22 cellular contexts compared by ENCODE assay signal in the genomic region with DNA sequence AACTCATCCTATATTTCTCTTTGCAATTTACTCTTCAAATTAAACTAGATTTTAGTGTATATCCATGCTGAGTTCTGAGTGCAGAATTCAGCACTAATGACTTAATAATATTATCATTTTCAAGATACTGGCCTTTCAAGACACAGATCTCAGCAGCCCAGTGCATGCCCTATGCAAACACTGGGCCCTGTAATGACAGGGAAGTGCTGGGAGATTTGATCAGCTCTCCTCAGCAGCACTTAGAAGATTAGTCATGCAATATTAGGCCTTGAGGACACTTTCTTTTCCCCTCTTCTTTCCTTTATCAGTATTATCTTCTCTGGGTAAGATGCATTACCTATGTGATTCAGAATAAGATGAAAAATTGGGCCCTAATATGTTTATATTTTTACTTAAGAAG.
A peak's percentile ranks its signal among the peaks of the same experiment; 100 is the strongest.
DNase-seq lines count a peak whose midpoint lies in the region; ATAC-seq and TF ChIP-seq lines count a peak whose summit lies in the region.
"Had no signal": no experiment of that assay in that cellular context is flagged by ENCODE, and none has a peak within 500 bp of the region (broad histone marks: within the 10 kb centered on the region; RNA-seq: fewer than 3 reads in every experiment).

No MANE protein-coding gene starts in this region.

- no peaks in the 10 kb centered on the region for H3K27me3 ChIP-seq in PC-3 (ENCODE audit: low read length)
- no peaks in the 10 kb centered on the region for H3K27me3 ChIP-seq in naive thymus-derived CD4-positive, alpha-beta T cell (ENCODE audit: control insufficient read depth in 2 of 2, insufficient read depth in 2 of 2, low read length in 2 of 2)
- H3K27me3 ChIP-seq: SJSA1 had no signal

- H3K4me1 ChIP-seq in PC-3 (ENCODE audit: insufficient read depth, low read length): peaks cover 12% of the 10 kb centered on the region
- no peaks in the 10 kb centered on the region for H3K4me1 ChIP-seq in naive thymus-derived CD4-positive, alpha-beta T cell (ENCODE audit: control insufficient read depth in 2 of 2, insufficient read depth in 2 of 2, low read length in 2 of 2)
- H3K4me1 ChIP-seq: SJSA1 had no signal

- no peak overlapping the region for H3K27ac Mint-ChIP-seq in naive thymus-derived CD4-positive, alpha-beta T cell
- H3K27ac Mint-ChIP-seq: stimulated activated naive CD8-positive, alpha-beta T cell treated with anti-CD3 and anti-CD28 coated beads, Interleukin-15, amount 100 ng/mL, for 72 hours; type B pancreatic cell had no signal

- no TSS peak for BruUV-seq in PC-3 (replicated peaks; lab: Mats Ljungman, UMichigan)

- peaks cover 0 to 16% (median 9%) of the 10 kb centered on the region in 5 donors for H3K36me3 Mint-ChIP-seq in naive thymus-derived CD4-positive, alpha-beta T cell
- H3K36me3 Mint-ChIP-seq: immature natural killer cell had no signal

- peak overlapping the region; percentile 31; the same call in 1 of the 2 replicates for H3K27ac ChIP-seq in C4-2B
- no peak overlapping the region for H3K27ac ChIP-seq in PC-3 (ENCODE audit: low read length)
- no peak overlapping the region for H3K27ac ChIP-seq in naive thymus-derived CD4-positive, alpha-beta T cell (ENCODE audit: low read depth, low read length)
- H3K27ac ChIP-seq: SJSA1 had no signal

- H3K79me2 ChIP-seq in PC-3 (ENCODE audit: low read length): no peaks in the 10 kb centered on the region

- no peaks in the 10 kb centered on the region for H3K9me2 ChIP-seq in PC-3 (replicated peaks; ENCODE audit: low read length)

- TF ChIP-seq CTCF in C4-2B (conservative IDR thresholded peaks at IDR 0.05) (no peak), PC-3 (conservative IDR thresholded peaks at IDR 0.05; ENCODE audit: low read depth, low read length) (no peak)

- H4K20me1 ChIP-seq in PC-3 (ENCODE audit: low read length): no peaks in the 10 kb centered on the region

- H3K27me3 Mint-ChIP-seq in naive thymus-derived CD4-positive, alpha-beta T cell: no peaks in the 10 kb centered on the region
- H3K27me3 Mint-ChIP-seq: stimulated activated naive CD8-positive, alpha-beta T cell treated with anti-CD3 and anti-CD28 coated beads, Interleukin-15, amount 100 ng/mL, for 72 hours; type B pancreatic cell had no signal

- H3K36me3 ChIP-seq in PC-3 (ENCODE audit: low read depth, low read length): no peaks in the 10 kb centered on the region
- no peaks in the 10 kb centered on the region for H3K36me3 ChIP-seq in naive thymus-derived CD4-positive, alpha-beta T cell (ENCODE audit: control insufficient read depth in 2 of 3, insufficient read depth in 3 of 3, low read length in 3 of 3)
- H3K36me3 ChIP-seq: SJSA1 had no signal

- H3K9me3 Mint-ChIP-seq in naive thymus-derived CD4-positive, alpha-beta T cell: peaks cover 0 to 7% (median 0%) of the 10 kb centered on the region in 11 donors
- H3K9me3 Mint-ChIP-seq: activated T-cell treated with anti-CD3 and anti-CD28 coated beads, Interleukin-2, amount 50 U/mL, for 4 hours; immature natural killer cell; type B pancreatic cell had no signal

- peaks cover 9 to 56% (median 45%) of the 10 kb centered on the region in 7 donors for H3K4me1 Mint-ChIP-seq in naive thymus-derived CD4-positive, alpha-beta T cell

- intact Hi-C loops in PC-3 (cut with micrococcal nuclease): no loop called here
- intact Hi-C loops in naive thymus-derived CD4-positive, alpha-beta T cell (cut with micrococcal nuclease): no loop called here

- POLR2A ChIA-PET in PC-3 (lab: Charles Lee; ENCODE audit: unreplicated experiment): no interaction called here
- POLR2A ChIA-PET in naive thymus-derived CD4-positive, alpha-beta T cell (lab: Charles Lee): no interaction called here

- ATAC-seq in GM21529 (IDR thresholded peaks at IDR 0.05; ENCODE audit: unreplicated experiment) (peak; percentile 36), PC-3 (peak; percentile 57; the same call in 1 of the 2 replicates)
- no peak for ATAC-seq in naive thymus-derived CD4-positive, alpha-beta T cell
- ATAC-seq: activated T-cell treated with anti-CD3 and anti-CD28 coated beads, Interleukin-2, amount 50 U/mL, for 4 hours; Panc1; stimulated activated naive CD8-positive, alpha-beta T cell treated with anti-CD3 and anti-CD28 coated beads, Interleukin-15, amount 100 ng/mL, for 72 hours had no signal

- H3K9me3 ChIP-seq in PC-3 (ENCODE audit: low read length): no peaks in the 10 kb centered on the region
- no peaks in the 10 kb centered on the region for H3K9me3 ChIP-seq in naive thymus-derived CD4-positive, alpha-beta T cell (ENCODE audit: control insufficient read depth in 2 of 3, low read length in 3 of 3)
- H3K9me3 ChIP-seq: SJSA1 had no signal

- no peak for DNase-seq in PC-3
- DNase-seq in kidney tubule cell (ENCODE audit: low spot score): peak; percentile 12
- no peak for DNase-seq in SKM-1 treated with dmso at 0.1 percent for 144 hours (lab: John Stamatoyannopoulos, UW; ENCODE audit: unreplicated experiment)
- no peak for DNase-seq in NK-92 (lab: John Stamatoyannopoulos, UW; ENCODE audit: unreplicated experiment)
- no peak for DNase-seq in stimulated activated CD4-positive, alpha-beta T cell treated with anti-CD3 and anti-CD28 coated beads, Interleukin-2, amount 100 ng/mL, for 48 hours
- no peak for DNase-seq in naive thymus-derived CD4-positive, alpha-beta T cell
- DNase-seq: activated CD4-positive, alpha-beta T cell treated with anti-CD3 and anti-CD28 coated beads for 1 hour; activated naive CD4-positive, alpha-beta T cell treated with anti-CD3 and anti-CD28 coated beads, Interleukin-2, amount 50 U/mL, for 16 hours; activated T-cell treated with anti-CD3 and anti-CD28 coated beads, Interleukin-2, amount 50 U/mL, for 4 hours; anterior cingulate cortex; caudate nucleus; COR-L47; dermis blood vessel endothelial cell; immature natural killer cell; NCI-H1436; stimulated activated CD4-positive, alpha-beta T cell treated with anti-CD3 and anti-CD28 coated beads, Interleukin-4, amount 100 ng/mL, for 24 hours; stimulated activated naive CD8-positive, alpha-beta T cell treated with anti-CD3 and anti-CD28 coated beads, Interleukin-15, amount 100 ng/mL, for 72 hours had no signal

- CTCF ChIA-PET in PC-3 (lab: Charles Lee): no interaction called here
- CTCF ChIA-PET in naive thymus-derived CD4-positive, alpha-beta T cell (lab: Charles Lee): no interaction called here

- no peaks in the 10 kb centered on the region for H3F3A ChIP-seq in PC-3 (ENCODE audit: low read length, unreplicated experiment)

- no peak overlapping the region for H3K4me2 ChIP-seq in PC-3 (ENCODE audit: low read length)

- no peak overlapping the region for H3K4me3 Mint-ChIP-seq in naive thymus-derived CD4-positive, alpha-beta T cell
- H3K4me3 Mint-ChIP-seq: activated T-cell treated with anti-CD3 and anti-CD28 coated beads, Interleukin-2, amount 50 U/mL, for 4 hours; immature natural killer cell; stimulated activated naive CD8-positive, alpha-beta T cell treated with anti-CD3 and anti-CD28 coated beads, Interleukin-15, amount 100 ng/mL, for 72 hours; type B pancreatic cell had no signal

- H2AFZ ChIP-seq in PC-3 (ENCODE audit: low read length): no peak overlapping the region

- H3K4me3 ChIP-seq in PC-3 (ENCODE audit: low read length): no peak overlapping the region
- H3K4me3 ChIP-seq in naive thymus-derived CD4-positive, alpha-beta T cell (ENCODE audit: low read length): no peak overlapping the region
- H3K4me3 ChIP-seq: SJSA1 had no signal

- H3K9ac ChIP-seq in PC-3 (ENCODE audit: low read length): no peak overlapping the region
